11 cellular contexts compared by ENCODE assay signal in the genomic region with DNA sequence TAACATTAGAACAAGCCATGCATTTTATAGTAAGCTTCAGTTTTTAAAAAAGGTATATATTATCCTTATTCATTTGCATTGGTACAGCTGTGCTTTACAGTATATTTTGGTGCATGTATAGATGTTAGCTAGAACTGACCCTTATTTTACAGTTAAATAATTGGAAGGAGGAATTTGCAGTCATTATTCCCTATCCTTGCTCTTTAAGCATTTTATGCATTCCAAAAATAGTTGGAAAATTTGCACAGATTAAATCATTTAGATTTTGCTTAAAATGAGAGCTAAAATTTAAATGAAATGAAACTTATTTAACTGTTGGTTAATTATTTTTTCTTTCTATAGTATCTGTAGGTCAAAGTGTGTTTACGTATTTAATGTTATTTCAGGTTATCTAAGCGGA.
DNase-seq lines count a peak whose midpoint lies in the region; ATAC-seq and TF ChIP-seq lines count a peak whose summit lies in the region.
"Had no signal": no experiment of that assay in that cellular context is flagged by ENCODE, and none has a peak within 500 bp of the region (broad histone marks: within the 10 kb centered on the region; RNA-seq: fewer than 3 reads in every experiment).

No MANE protein-coding gene starts in this region.

- intact Hi-C loops in heart left ventricle (cut with DNase I) (no loop called here), Right ventricle myocardium superior (cut with DNase I) (no loop called here), dorsolateral prefrontal cortex (cut with DNase I) (no loop called here)

- peak overlapping the region in 9 of 12 donors; percentile 20 to 56 (median 39) for H3K4me3 ChIP-seq in heart left ventricle
- H3K4me3 ChIP-seq in dorsolateral prefrontal cortex, result peak overlapping the region in 58 of 59 donors; percentile 10 to 68 (median 48)
- peak overlapping the region; percentile 21 to 46 for H3K4me3 ChIP-seq in mucosa of rectum (ENCODE audit: low read length in 2 of 2)
- peak overlapping the region; percentile 37 for H3K4me3 ChIP-seq in urinary bladder (ENCODE audit: low read depth, low read length)

- no peaks in the 10 kb centered on the region for H3K27me3 ChIP-seq in heart left ventricle
- no peaks in the 10 kb centered on the region for H3K27me3 ChIP-seq in dorsolateral prefrontal cortex
- no peaks in the 10 kb centered on the region for H3K27me3 ChIP-seq in mucosa of rectum (ENCODE audit: control insufficient read depth in 2 of 2, insufficient read depth in 2 of 2, low read length in 2 of 2)
- H3K27me3 ChIP-seq in foreskin keratinocyte, result no peaks in the 10 kb centered on the region

- no peaks in the 10 kb centered on the region for H3K4me1 ChIP-seq in heart left ventricle
- H3K4me1 ChIP-seq in mucosa of rectum (ENCODE audit: control insufficient read depth in 2 of 2, insufficient read depth in 2 of 2, low read length in 2 of 2), result no peaks in the 10 kb centered on the region
- no peaks in the 10 kb centered on the region for H3K4me1 ChIP-seq in urinary bladder (ENCODE audit: insufficient read depth)
- H3K4me1 ChIP-seq in foreskin keratinocyte, result no peaks in the 10 kb centered on the region

- no peak overlapping the region for H3K9ac ChIP-seq in mucosa of rectum (ENCODE audit: low read depth in 1 of 2, low read length in 2 of 2)

- H3K36me3 ChIP-seq in heart left ventricle (no peaks in the 10 kb centered on the region), mucosa of rectum (ENCODE audit: control insufficient read depth in 2 of 2, insufficient read depth in 2 of 2, low read length in 2 of 2) (no peaks in the 10 kb centered on the region), urinary bladder (ENCODE audit: insufficient read depth) (peaks cover 2% of the 10 kb centered on the region)

- no peak for TF ChIP-seq POLR2A in heart left ventricle (IDR thresholded peaks at IDR 0.05)

- ATAC-seq in heart left ventricle (no peak), Right ventricle myocardium superior (ENCODE audit: poor library complexity) (no peak), foreskin keratinocyte (no peak)

- no peak for DNase-seq in heart left ventricle
- DNase-seq in Right ventricle myocardium superior, result no peak
- no peak for DNase-seq in dorsolateral prefrontal cortex
- DNase-seq in activated CD4-positive, alpha-beta T cell treated with anti-CD3 and anti-CD28 coated beads for 48 hours, result no peak
- no peak for DNase-seq in RKO (ENCODE audit: low spot score)
- no peak for DNase-seq in foreskin keratinocyte
- DNase-seq: NCI-H1417; NK-92 treated with Interleukin-12 subunit alpha and Interleukin-12 subunit beta, amount 100 ng/mL, for 24 hours had no signal

- 64 to 80% (median 70%) methylated on average over 2 of the region's 2 CpGs for WGBS in heart left ventricle, 4 donors
- 79% methylated on average over 2 of the region's 2 CpGs for WGBS in urinary bladder

- TF ChIP-seq CTCF in heart left ventricle (IDR thresholded peaks at IDR 0.05), result no peak
- TF ChIP-seq CTCF in dorsolateral prefrontal cortex (IDR thresholded peaks at IDR 0.05 in 54 of 56, conservative IDR thresholded peaks at IDR 0.05 in 2 of 56; ENCODE audit: low read depth in 1 of 56, partially characterized antibody in 56 of 56), result no peak
- TF ChIP-seq CTCF in foreskin keratinocyte (conservative IDR thresholded peaks at IDR 0.05), result no peak

- no peak overlapping the region for H3K27ac ChIP-seq in heart left ventricle
- H3K27ac ChIP-seq in dorsolateral prefrontal cortex, result peak overlapping the region in 2 of 59 donors; percentile 18 to 28
- H3K27ac ChIP-seq in mucosa of rectum (ENCODE audit: low read depth in 2 of 2, low read length in 2 of 2), result no peak overlapping the region
- H3K27ac ChIP-seq in urinary bladder (ENCODE audit: low read depth), result no peak overlapping the region
- no peak overlapping the region for H3K27ac ChIP-seq in foreskin keratinocyte
- H3K27ac ChIP-seq: VCaP had no signal

- H3K9me3 ChIP-seq in heart left ventricle (no peaks in the 10 kb centered on the region), mucosa of rectum (ENCODE audit: control insufficient read depth in 2 of 2, low read length in 2 of 2) (no peaks in the 10 kb centered on the region)
